Comparison of ENCODE assay signal across 19 cellular contexts in genomic region chr10:78398385-78398784, GRCh38.
A peak's percentile ranks its signal among the peaks of the same experiment; 100 is the strongest.
DNase-seq lines count a peak whose midpoint lies in the region; ATAC-seq and TF ChIP-seq lines count a peak whose summit lies in the region.
"Had no signal": no experiment of that assay in that cellular context is flagged by ENCODE, and none has a peak within 500 bp of the region (broad histone marks: within the 10 kb centered on the region; RNA-seq: fewer than 3 reads in every experiment).

No MANE protein-coding gene starts in this region.

- H3K9me2 ChIP-seq in PC-3 (replicated peaks; ENCODE audit: low read length): no peaks in the 10 kb centered on the region
- no peaks in the 10 kb centered on the region for H3K9me2 ChIP-seq in hepatocyte (replicated peaks; ENCODE audit: insufficient read depth)

- POLR2A ChIA-PET in PC-3 (lab: Charles Lee; ENCODE audit: unreplicated experiment): no interaction called here
- POLR2A ChIA-PET in activated CD8-positive, alpha-beta T cell treated with anti-CD3 and anti-CD28 coated beads, Interleukin-2, amount 10 ng/mL, durations not matched to agents 7 days and 5 days (lab: Charles Lee): no interaction called here

- peak; percentile 31 for ATAC-seq in stimulated activated naive CD8-positive, alpha-beta T cell treated with anti-CD3 and anti-CD28 coated beads, Interleukin-15, amount 100 ng/mL, for 72 hours
- no peak for ATAC-seq in stimulated activated naive CD8-positive, alpha-beta T cell treated with anti-CD3 and anti-CD28 coated beads, Interleukin-15, Interleukin-2, amounts not matched to agents 100 U/mL and 50 U/mL, for 24 hours
- peak; percentile 39; the same call in 1 of the 2 replicates for ATAC-seq in PC-3
- ATAC-seq in activated CD8-positive, alpha-beta T cell treated with anti-CD3 and anti-CD28 coated beads, Interleukin-2, amount 10 ng/mL, durations not matched to agents 7 days and 5 days: no peak

- 82% methylated on average over 2 of the region's 2 CpGs for WGBS in hepatocyte (ENCODE audit: low lambda C conversion rate, missing lambda C conversion rate)
- 86% methylated on average over 2 of the region's 2 CpGs for WGBS in smooth muscle cell (ENCODE audit: low lambda C conversion rate)

- no TSS peak for BruUV-seq in PC-3 (replicated peaks; lab: Mats Ljungman, UMichigan)

- DNase-seq in stimulated activated naive CD8-positive, alpha-beta T cell treated with anti-CD3 and anti-CD28 coated beads, Interleukin-15, amount 100 ng/mL, for 72 hours: no peak
- DNase-seq in stimulated activated naive CD8-positive, alpha-beta T cell treated with anti-CD3 and anti-CD28 coated beads, Interleukin-15, Interleukin-2, amounts not matched to agents 100 U/mL and 50 U/mL, for 24 hours: no peak
- DNase-seq in PC-3: no peak
- no peak for DNase-seq in hepatocyte (ENCODE audit: low spot score)
- DNase-seq in activated CD8-positive, alpha-beta T cell treated with anti-CD3 and anti-CD28 coated beads, Interleukin-2, amount 10 ng/mL, durations not matched to agents 7 days and 5 days: no peak
- DNase-seq in smooth muscle cell (lab: John Stamatoyannopoulos, UW; ENCODE audit: unreplicated experiment): no peak
- no peak for DNase-seq in LoVo (ENCODE audit: low spot score)
- DNase-seq: Calu3; CD4-positive, alpha-beta T cell; DMS53; EL; GOT3; NCI-H1417 treated with DMSO at 0.1 percent for 48 hours; NCI-H187 treated with DMSO at 0.1 percent for 48 hours; NCI-H69; OCI-M1; RPMI8226; SHP77 treated with DMSO at 0.1 percent for 48 hours had no signal

- no peaks in the 10 kb centered on the region for H3K27me3 Mint-ChIP-seq in stimulated activated naive CD8-positive, alpha-beta T cell treated with anti-CD3 and anti-CD28 coated beads, Interleukin-15, amount 100 ng/mL, for 72 hours
- H3K27me3 Mint-ChIP-seq in activated CD8-positive, alpha-beta T cell treated with anti-CD3 and anti-CD28 coated beads, Interleukin-2, amount 10 ng/mL, durations not matched to agents 7 days and 5 days (ENCODE audit: low read depth): no peaks in the 10 kb centered on the region
- H3K27me3 Mint-ChIP-seq: CD4-positive, alpha-beta T cell had no signal

- peak; percentile 37; the same call in 1 of the 2 replicates for TF ChIP-seq CTCF in PC-3 (conservative IDR thresholded peaks at IDR 0.05; ENCODE audit: low read depth, low read length)
- peak; percentile 4 for TF ChIP-seq CTCF in hepatocyte (IDR thresholded peaks at IDR 0.05; ENCODE audit: poor library complexity)
- TF ChIP-seq CTCF in smooth muscle cell (IDR thresholded peaks at IDR 0.05; ENCODE audit: borderline replicate concordance, insufficient read depth, poor library complexity, severe bottlenecking): no peak

- no peak overlapping the region for H2AFZ ChIP-seq in PC-3 (ENCODE audit: low read length)
- no peak overlapping the region for H2AFZ ChIP-seq in hepatocyte
- no peak overlapping the region for H2AFZ ChIP-seq in smooth muscle cell (ENCODE audit: low read depth)

- H4K20me1 ChIP-seq in PC-3 (ENCODE audit: low read length) (no peaks in the 10 kb centered on the region), hepatocyte (ENCODE audit: insufficient read depth, poor library complexity, severe bottlenecking) (no peaks in the 10 kb centered on the region), smooth muscle cell (ENCODE audit: low read depth) (no peaks in the 10 kb centered on the region)

- H3K4me1 ChIP-seq in PC-3 (ENCODE audit: insufficient read depth, low read length) (no peaks in the 10 kb centered on the region), hepatocyte (ENCODE audit: insufficient read depth) (peaks cover 9% of the 10 kb centered on the region), smooth muscle cell (ENCODE audit: low read depth) (peaks cover 4% of the 10 kb centered on the region)
- H3K4me1 ChIP-seq: A549 had no signal

- peak overlapping the region in 1 of 2 donors; percentile 3 for H3K27ac Mint-ChIP-seq in stimulated activated naive CD8-positive, alpha-beta T cell treated with anti-CD3 and anti-CD28 coated beads, Interleukin-15, amount 100 ng/mL, for 72 hours
- H3K27ac Mint-ChIP-seq in activated CD8-positive, alpha-beta T cell treated with anti-CD3 and anti-CD28 coated beads, Interleukin-2, amount 10 ng/mL, durations not matched to agents 7 days and 5 days: no peak overlapping the region
- H3K27ac Mint-ChIP-seq: CD4-positive, alpha-beta T cell had no signal

- H3K4me3 ChIP-seq in PC-3 (ENCODE audit: low read length) (no peak overlapping the region), hepatocyte (no peak overlapping the region), smooth muscle cell (no peak overlapping the region)
- H3K4me3 ChIP-seq: A549 had no signal

- H3K4me2 ChIP-seq in PC-3 (ENCODE audit: low read length): no peak overlapping the region
- no peak overlapping the region for H3K4me2 ChIP-seq in hepatocyte
- no peak overlapping the region for H3K4me2 ChIP-seq in smooth muscle cell
- H3K4me2 ChIP-seq: A549 had no signal

- H3K27me3 ChIP-seq in PC-3 (ENCODE audit: low read length) (peaks cover 70% of the 10 kb centered on the region), hepatocyte (no peaks in the 10 kb centered on the region), smooth muscle cell (ENCODE audit: low read depth) (no peaks in the 10 kb centered on the region)

- intact Hi-C loops in PC-3 (cut with micrococcal nuclease): loop anchor here (10.0 kb wide), 1 partner anchor 64 kb away; no protein-coding TSS in a partner anchor

- H3K4me3 Mint-ChIP-seq in stimulated activated naive CD8-positive, alpha-beta T cell treated with anti-CD3 and anti-CD28 coated beads, Interleukin-15, amount 100 ng/mL, for 72 hours: no peak overlapping the region
- H3K4me3 Mint-ChIP-seq in activated CD8-positive, alpha-beta T cell treated with anti-CD3 and anti-CD28 coated beads, Interleukin-2, amount 10 ng/mL, durations not matched to agents 7 days and 5 days: no peak overlapping the region
- H3K4me3 Mint-ChIP-seq: CD4-positive, alpha-beta T cell had no signal

- H3K79me2 ChIP-seq in PC-3 (ENCODE audit: low read length) (no peaks in the 10 kb centered on the region), hepatocyte (no peaks in the 10 kb centered on the region), smooth muscle cell (ENCODE audit: low read depth) (no peaks in the 10 kb centered on the region)

- H3K4me1 Mint-ChIP-seq in stimulated activated naive CD8-positive, alpha-beta T cell treated with anti-CD3 and anti-CD28 coated beads, Interleukin-15, amount 100 ng/mL, for 72 hours: no peaks in the 10 kb centered on the region
- no peaks in the 10 kb centered on the region for H3K4me1 Mint-ChIP-seq in activated CD8-positive, alpha-beta T cell treated with anti-CD3 and anti-CD28 coated beads, Interleukin-2, amount 10 ng/mL, durations not matched to agents 7 days and 5 days (ENCODE audit: low read depth)

- no peaks in the 10 kb centered on the region for H3K36me3 Mint-ChIP-seq in activated CD8-positive, alpha-beta T cell treated with anti-CD3 and anti-CD28 coated beads, Interleukin-2, amount 10 ng/mL, durations not matched to agents 7 days and 5 days (ENCODE audit: low read depth)

- no peak overlapping the region for H3K27ac ChIP-seq in PC-3 (ENCODE audit: low read length)
- no peak overlapping the region for H3K27ac ChIP-seq in hepatocyte
- H3K27ac ChIP-seq in smooth muscle cell (ENCODE audit: low read depth): no peak overlapping the region
- H3K27ac ChIP-seq: A549 had no signal

- H3K9me3 Mint-ChIP-seq in stimulated activated naive CD8-positive, alpha-beta T cell treated with anti-CD3 and anti-CD28 coated beads, Interleukin-15, amount 100 ng/mL, for 72 hours: no peaks in the 10 kb centered on the region
- H3K9me3 Mint-ChIP-seq in activated CD8-positive, alpha-beta T cell treated with anti-CD3 and anti-CD28 coated beads, Interleukin-2, amount 10 ng/mL, durations not matched to agents 7 days and 5 days (ENCODE audit: insufficient read depth): no peaks in the 10 kb centered on the region
- H3K9me3 Mint-ChIP-seq: CD4-positive, alpha-beta T cell had no signal

- CTCF ChIA-PET in PC-3 (lab: Charles Lee): no interaction called here
- CTCF ChIA-PET in activated CD8-positive, alpha-beta T cell treated with anti-CD3 and anti-CD28 coated beads, Interleukin-2, amount 10 ng/mL, durations not matched to agents 7 days and 5 days (lab: Charles Lee): no interaction called here

- H3K9ac ChIP-seq in PC-3 (ENCODE audit: low read length) (no peak overlapping the region), smooth muscle cell (ENCODE audit: low read depth) (no peak overlapping the region)

- H3K36me3 ChIP-seq in PC-3 (ENCODE audit: low read depth, low read length): no peaks in the 10 kb centered on the region
- no peaks in the 10 kb centered on the region for H3K36me3 ChIP-seq in hepatocyte (replicated peaks; ENCODE audit: insufficient read depth, low read depth)
- no peaks in the 10 kb centered on the region for H3K36me3 ChIP-seq in smooth muscle cell (ENCODE audit: low read depth)

- H3K9me3 ChIP-seq in PC-3 (ENCODE audit: low read length) (no peaks in the 10 kb centered on the region), hepatocyte (ENCODE audit: low read depth) (no peaks in the 10 kb centered on the region), smooth muscle cell (replicated peaks; ENCODE audit: low read depth) (no peaks in the 10 kb centered on the region)
- H3K9me3 ChIP-seq: A549 had no signal

- H3F3A ChIP-seq in PC-3 (ENCODE audit: low read length, unreplicated experiment) (no peaks in the 10 kb centered on the region), smooth muscle cell (ENCODE audit: low read depth) (peaks cover 4% of the 10 kb centered on the region)

Comparison
In these comparisons a context has a peak if more than half of its experiments do, and no peak if none do; other contexts are left out.
1. ATAC-seq: peak in stimulated activated naive CD8-positive, alpha-beta T cell treated with anti-CD3 and anti-CD28 coated beads, Interleukin-15, amount 100 ng/mL, for 72 hours (single experiment) and PC-3 (single experiment); none in stimulated activated naive CD8-positive, alpha-beta T cell treated with anti-CD3 and anti-CD28 coated beads, Interleukin-15, Interleukin-2, amounts not matched to agents 100 U/mL and 50 U/mL, for 24 hours (single experiment) and activated CD8-positive, alpha-beta T cell treated with anti-CD3 and anti-CD28 coated beads, Interleukin-2, amount 10 ng/mL, durations not matched to agents 7 days and 5 days (single experiment).